In genomic region chrX:134000260-134001245, GRCh38 we compare ENCODE assay signal across 1 cellular context.
A peak's percentile ranks its signal among the peaks of the same experiment; 100 is the strongest.
TF ChIP-seq lines count a peak whose summit lies in the region.

No MANE protein-coding gene starts in this region.

TF ChIP-seq in HEK293, 187 proteins besides CTCF, POLR2A, EP300 and RAD21 (continued from another document):
- TF ChIP-seq GLIS1 (tag by site-specific recombination; IDR thresholded peaks at IDR 0.05) = peak; percentile 66
- no peak for TF ChIP-seq ELK4 (IDR thresholded peaks at IDR 0.05; ENCODE audit: borderline replicate concordance, low read depth, low read length)
- TF ChIP-seq ZNF354C (tag by site-specific recombination; IDR thresholded peaks at IDR 0.05; ENCODE audit: borderline replicate concordance, low read depth) = no peak
